Comparison of ENCODE assay signal across 1 cellular context in the genomic region with DNA sequence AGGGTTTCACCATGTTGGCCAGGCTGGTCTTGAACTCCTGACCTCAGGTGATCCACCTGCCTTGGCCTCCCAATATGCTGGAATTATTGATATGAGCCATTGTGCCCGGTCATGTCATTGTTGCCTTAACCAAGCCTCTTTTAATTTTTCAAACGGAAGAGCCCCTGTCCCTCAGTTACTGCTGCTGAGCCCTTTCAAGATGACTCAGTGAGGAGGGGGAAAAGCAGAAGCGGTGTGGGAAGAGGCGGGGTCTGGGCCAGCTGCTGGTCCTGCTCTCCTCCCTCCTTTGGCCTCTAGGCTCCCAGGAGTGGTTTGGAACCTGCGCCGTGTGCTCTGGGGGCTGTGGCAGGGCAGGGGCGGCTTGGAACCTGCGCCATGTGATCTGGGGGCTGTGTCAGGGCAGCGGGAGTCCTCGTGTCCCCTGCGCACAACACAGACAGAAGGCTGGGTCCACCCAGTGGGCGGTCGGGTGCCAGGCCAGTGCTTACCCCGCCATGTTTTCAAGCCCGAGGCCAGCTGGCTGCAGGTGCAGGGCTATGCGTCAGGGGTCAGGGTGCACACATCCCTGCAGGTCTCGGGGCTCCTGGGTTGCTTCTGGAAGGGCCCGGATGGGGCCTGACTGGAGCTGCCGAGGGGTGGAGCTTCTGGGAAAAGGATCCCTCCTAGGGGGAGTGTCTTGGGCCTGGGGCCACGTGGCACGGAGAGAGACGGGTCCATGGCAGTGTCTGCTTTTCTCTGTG.
TF ChIP-seq lines count a peak whose summit lies in the region.
"Not testable (repeated sequence)": the region's sequence is repeated elsewhere in the genome, so short reads cannot be mapped to it uniquely, and the experiment has no call there.

A gene with protein sequence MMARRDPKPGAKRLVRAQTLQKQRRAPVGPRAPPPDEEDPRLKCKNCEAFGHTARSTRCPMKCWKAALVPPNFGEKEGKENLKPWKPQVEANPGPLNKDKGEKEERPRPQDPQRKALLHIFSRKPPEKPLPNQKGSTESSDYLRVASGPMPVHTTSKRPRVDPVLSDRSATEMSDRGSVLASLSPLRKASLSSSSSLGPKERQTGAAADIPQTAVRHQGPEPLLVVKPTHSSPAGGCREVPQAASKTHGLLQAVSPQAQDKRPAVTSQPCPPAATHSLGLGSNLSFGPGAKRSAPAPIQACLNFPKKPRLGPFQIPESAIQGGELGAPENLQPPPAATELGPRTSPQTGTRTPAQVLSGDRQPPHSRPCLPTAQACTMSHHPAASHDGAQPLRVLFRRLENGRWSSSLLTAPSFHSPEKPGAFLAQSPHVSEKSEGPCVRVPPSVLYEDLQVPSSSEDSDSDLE (minus strand): TSS at position 627 of the 740 bp plus-strand sequence. CDS start 2,786 bp downstream, outside the sequence.

TF ChIP-seq in K562, 482 proteins besides CTCF, POLR2A, EP300 and RAD21 (continues in another document):
- not testable (repeated sequence) for TF ChIP-seq NR2C2 (CRISPR knock-in tag; IDR thresholded peaks at IDR 0.05); NR2C1 (tag; IDR thresholded peaks at IDR 0.05); MYC (CRISPR knock-in tag; IDR thresholded peaks at IDR 0.05; ENCODE audit: borderline replicate concordance, low read depth)
- TF ChIP-seq NR2C2 (tag; IDR thresholded peaks at IDR 0.05), result 0 out of 2 replicates have a peak, but pooled peaks have one; percentile 20
- TF ChIP-seq, protein P1, sequence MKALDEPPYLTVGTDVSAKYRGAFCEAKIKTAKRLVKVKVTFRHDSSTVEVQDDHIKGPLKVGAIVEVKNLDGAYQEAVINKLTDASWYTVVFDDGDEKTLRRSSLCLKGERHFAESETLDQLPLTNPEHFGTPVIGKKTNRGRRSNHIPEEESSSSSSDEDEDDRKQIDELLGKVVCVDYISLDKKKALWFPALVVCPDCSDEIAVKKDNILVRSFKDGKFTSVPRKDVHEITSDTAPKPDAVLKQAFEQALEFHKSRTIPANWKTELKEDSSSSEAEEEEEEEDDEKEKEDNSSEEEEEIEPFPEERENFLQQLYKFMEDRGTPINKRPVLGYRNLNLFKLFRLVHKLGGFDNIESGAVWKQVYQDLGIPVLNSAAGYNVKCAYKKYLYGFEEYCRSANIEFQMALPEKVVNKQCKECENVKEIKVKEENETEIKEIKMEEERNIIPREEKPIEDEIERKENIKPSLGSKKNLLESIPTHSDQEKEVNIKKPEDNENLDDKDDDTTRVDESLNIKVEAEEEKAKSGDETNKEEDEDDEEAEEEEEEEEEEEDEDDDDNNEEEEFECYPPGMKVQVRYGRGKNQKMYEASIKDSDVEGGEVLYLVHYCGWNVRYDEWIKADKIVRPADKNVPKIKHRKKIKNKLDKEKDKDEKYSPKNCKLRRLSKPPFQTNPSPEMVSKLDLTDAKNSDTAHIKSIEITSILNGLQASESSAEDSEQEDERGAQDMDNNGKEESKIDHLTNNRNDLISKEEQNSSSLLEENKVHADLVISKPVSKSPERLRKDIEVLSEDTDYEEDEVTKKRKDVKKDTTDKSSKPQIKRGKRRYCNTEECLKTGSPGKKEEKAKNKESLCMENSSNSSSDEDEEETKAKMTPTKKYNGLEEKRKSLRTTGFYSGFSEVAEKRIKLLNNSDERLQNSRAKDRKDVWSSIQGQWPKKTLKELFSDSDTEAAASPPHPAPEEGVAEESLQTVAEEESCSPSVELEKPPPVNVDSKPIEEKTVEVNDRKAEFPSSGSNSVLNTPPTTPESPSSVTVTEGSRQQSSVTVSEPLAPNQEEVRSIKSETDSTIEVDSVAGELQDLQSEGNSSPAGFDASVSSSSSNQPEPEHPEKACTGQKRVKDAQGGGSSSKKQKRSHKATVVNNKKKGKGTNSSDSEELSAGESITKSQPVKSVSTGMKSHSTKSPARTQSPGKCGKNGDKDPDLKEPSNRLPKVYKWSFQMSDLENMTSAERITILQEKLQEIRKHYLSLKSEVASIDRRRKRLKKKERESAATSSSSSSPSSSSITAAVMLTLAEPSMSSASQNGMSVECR (CRISPR knock-in tag; IDR thresholded peaks at IDR 0.05), result 0 out of 2 replicates have a peak, but pooled peaks have one; percentile 54
- peak; percentile 64; the same call in 1 of the 2 replicates for TF ChIP-seq RAD51 (IDR thresholded peaks at IDR 0.05; ENCODE audit: borderline replicate concordance, low read depth)
- peak; percentile 62 for TF ChIP-seq ZFX (CRISPR knock-in tag; IDR thresholded peaks at IDR 0.05)
- TF ChIP-seq, protein P2, sequence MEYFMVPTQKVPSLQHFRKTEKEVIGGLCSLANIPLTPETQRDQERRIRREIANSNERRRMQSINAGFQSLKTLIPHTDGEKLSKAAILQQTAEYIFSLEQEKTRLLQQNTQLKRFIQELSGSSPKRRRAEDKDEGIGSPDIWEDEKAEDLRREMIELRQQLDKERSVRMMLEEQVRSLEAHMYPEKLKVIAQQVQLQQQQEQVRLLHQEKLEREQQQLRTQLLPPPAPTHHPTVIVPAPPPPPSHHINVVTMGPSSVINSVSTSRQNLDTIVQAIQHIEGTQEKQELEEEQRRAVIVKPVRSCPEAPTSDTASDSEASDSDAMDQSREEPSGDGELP (CRISPR knock-in tag; IDR thresholded peaks at IDR 0.05; ENCODE audit: borderline replicate concordance), result peak; percentile 72; the same call in 1 of the 2 replicates
- TF ChIP-seq, protein P3, sequence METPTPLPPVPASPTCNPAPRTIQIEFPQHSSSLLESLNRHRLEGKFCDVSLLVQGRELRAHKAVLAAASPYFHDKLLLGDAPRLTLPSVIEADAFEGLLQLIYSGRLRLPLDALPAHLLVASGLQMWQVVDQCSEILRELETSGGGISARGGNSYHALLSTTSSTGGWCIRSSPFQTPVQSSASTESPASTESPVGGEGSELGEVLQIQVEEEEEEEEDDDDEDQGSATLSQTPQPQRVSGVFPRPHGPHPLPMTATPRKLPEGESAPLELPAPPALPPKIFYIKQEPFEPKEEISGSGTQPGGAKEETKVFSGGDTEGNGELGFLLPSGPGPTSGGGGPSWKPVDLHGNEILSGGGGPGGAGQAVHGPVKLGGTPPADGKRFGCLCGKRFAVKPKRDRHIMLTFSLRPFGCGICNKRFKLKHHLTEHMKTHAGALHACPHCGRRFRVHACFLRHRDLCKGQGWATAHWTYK (CRISPR knock-in tag; IDR thresholded peaks at IDR 0.05), result 0 out of 2 replicates have a peak, but pooled peaks have one; percentile 18
- TF ChIP-seq, protein P4, sequence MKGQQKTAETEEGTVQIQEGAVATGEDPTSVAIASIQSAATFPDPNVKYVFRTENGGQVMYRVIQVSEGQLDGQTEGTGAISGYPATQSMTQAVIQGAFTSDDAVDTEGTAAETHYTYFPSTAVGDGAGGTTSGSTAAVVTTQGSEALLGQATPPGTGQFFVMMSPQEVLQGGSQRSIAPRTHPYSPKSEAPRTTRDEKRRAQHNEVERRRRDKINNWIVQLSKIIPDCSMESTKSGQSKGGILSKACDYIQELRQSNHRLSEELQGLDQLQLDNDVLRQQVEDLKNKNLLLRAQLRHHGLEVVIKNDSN (CRISPR knock-in tag; IDR thresholded peaks at IDR 0.05), result peak; percentile 64
- peak; percentile 46; the same call in 1 of the 2 replicates for TF ChIP-seq NR2C1 (IDR thresholded peaks at IDR 0.05)
- peak; percentile 70; the same call in 1 of the 2 replicates for TF ChIP-seq EP400 (IDR thresholded peaks at IDR 0.05)
- TF ChIP-seq, protein P5, sequence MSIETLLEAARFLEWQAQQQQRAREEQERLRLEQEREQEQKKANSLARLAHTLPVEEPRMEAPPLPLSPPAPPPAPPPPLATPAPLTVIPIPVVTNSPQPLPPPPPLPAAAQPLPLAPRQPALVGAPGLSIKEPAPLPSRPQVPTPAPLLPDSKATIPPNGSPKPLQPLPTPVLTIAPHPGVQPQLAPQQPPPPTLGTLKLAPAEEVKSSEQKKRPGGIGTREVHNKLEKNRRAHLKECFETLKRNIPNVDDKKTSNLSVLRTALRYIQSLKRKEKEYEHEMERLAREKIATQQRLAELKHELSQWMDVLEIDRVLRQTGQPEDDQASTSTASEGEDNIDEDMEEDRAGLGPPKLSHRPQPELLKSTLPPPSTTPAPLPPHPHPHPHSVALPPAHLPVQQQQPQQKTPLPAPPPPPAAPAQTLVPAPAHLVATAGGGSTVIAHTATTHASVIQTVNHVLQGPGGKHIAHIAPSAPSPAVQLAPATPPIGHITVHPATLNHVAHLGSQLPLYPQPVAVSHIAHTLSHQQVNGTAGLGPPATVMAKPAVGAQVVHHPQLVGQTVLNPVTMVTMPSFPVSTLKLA (conservative IDR thresholded peaks at IDR 0.05), result peak; percentile 94 to 95
- 0 out of 2 replicates have a peak, but pooled peaks have one; percentile 25 for TF ChIP-seq KAT7 (CRISPR knock-in tag; IDR thresholded peaks at IDR 0.05; ENCODE audit: borderline replicate concordance)
- TF ChIP-seq SPI1 (IDR thresholded peaks at IDR 0.05; ENCODE audit: borderline replicate concordance, low read depth, low read length), result peak; percentile 73
- TF ChIP-seq RBFOX2 (IDR thresholded peaks at IDR 0.05; ENCODE audit: low read depth, low read length), result peak; percentile 48; the same call in 1 of the 2 replicates
- 0 out of 2 replicates have a peak, but pooled peaks have one; percentile 27 for TF ChIP-seq FOXP1 (CRISPR knock-in tag; IDR thresholded peaks at IDR 0.05)
- TF ChIP-seq, protein P6, sequence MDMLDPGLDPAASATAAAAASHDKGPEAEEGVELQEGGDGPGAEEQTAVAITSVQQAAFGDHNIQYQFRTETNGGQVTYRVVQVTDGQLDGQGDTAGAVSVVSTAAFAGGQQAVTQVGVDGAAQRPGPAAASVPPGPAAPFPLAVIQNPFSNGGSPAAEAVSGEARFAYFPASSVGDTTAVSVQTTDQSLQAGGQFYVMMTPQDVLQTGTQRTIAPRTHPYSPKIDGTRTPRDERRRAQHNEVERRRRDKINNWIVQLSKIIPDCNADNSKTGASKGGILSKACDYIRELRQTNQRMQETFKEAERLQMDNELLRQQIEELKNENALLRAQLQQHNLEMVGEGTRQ (CRISPR knock-in tag; IDR thresholded peaks at IDR 0.05), result peak; percentile 61
- TF ChIP-seq SAP30 (IDR thresholded peaks at IDR 0.05; ENCODE audit: borderline replicate concordance, insufficient read depth, low read depth, low read length, poor library complexity, severe bottlenecking), result peak; percentile 39
- peak; percentile 59; the same call in 1 of the 2 replicates for TF ChIP-seq POLR2G (IDR thresholded peaks at IDR 0.05; ENCODE audit: low read depth, low read length)
- TF ChIP-seq, protein P7, sequence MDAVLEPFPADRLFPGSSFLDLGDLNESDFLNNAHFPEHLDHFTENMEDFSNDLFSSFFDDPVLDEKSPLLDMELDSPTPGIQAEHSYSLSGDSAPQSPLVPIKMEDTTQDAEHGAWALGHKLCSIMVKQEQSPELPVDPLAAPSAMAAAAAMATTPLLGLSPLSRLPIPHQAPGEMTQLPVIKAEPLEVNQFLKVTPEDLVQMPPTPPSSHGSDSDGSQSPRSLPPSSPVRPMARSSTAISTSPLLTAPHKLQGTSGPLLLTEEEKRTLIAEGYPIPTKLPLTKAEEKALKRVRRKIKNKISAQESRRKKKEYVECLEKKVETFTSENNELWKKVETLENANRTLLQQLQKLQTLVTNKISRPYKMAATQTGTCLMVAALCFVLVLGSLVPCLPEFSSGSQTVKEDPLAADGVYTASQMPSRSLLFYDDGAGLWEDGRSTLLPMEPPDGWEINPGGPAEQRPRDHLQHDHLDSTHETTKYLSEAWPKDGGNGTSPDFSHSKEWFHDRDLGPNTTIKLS (IDR thresholded peaks at IDR 0.05; ENCODE audit: borderline replicate concordance, low read depth), result peak; percentile 79
- peak; percentile 80 for TF ChIP-seq L3MBTL2 (IDR thresholded peaks at IDR 0.05)
- TF ChIP-seq, protein P8, sequence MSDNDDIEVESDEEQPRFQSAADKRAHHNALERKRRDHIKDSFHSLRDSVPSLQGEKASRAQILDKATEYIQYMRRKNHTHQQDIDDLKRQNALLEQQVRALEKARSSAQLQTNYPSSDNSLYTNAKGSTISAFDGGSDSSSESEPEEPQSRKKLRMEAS (CRISPR knock-in tag; IDR thresholded peaks at IDR 0.05), result peak; percentile 69; the same call in 1 of the 2 replicates
- TF ChIP-seq, protein P9, sequence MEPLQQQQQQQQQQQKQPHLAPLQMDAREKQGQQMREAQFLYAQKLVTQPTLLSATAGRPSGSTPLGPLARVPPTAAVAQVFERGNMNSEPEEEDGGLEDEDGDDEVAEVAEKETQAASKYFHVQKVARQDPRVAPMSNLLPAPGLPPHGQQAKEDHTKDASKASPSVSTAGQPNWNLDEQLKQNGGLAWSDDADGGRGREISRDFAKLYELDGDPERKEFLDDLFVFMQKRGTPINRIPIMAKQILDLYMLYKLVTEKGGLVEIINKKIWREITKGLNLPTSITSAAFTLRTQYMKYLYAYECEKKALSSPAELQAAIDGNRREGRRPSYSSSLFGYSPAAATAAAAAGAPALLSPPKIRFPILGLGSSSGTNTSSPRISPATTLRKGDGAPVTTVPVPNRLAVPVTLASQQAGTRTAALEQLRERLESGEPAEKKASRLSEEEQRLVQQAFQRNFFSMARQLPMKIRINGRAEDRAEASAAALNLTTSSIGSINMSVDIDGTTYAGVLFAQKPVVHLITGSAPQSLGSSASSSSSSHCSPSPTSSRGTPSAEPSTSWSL (CRISPR knock-in tag; IDR thresholded peaks at IDR 0.05; ENCODE audit: borderline replicate concordance), result 0 out of 2 replicates have a peak, but pooled peaks have one; percentile 22
- TF ChIP-seq MYC (IDR thresholded peaks at IDR 0.05; ENCODE audit: low read depth, low read length), result peak; percentile 41; the same call in 1 of the 2 replicates
